ENCODE assay signal across 27 cellular contexts in the genomic region with DNA sequence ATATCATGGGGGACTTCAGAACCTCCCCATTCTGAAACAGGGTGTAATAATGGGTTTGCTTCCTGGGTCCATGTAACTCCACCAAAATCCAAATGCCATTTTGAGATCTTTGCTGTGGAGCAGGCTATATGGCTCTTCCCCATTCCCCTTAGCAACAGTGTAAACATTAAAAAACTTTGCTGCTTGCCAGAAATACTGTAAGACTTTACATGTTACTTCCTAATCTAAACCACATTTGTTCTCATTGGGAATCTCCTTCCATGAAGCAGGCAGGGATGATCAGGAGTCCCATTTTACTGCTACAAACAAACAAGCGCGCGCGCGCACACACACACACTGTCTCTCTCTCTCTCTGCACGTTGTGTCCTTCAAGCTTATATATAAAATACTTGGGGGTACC.
"Had no signal": no experiment of that assay in that cellular context is flagged by ENCODE, and none has a peak within 500 bp of the region (broad histone marks: within the 10 kb centered on the region; RNA-seq: fewer than 3 reads in every experiment).

No MANE protein-coding gene starts in this region.

- H3K27me3 ChIP-seq: body of pancreas, dorsolateral prefrontal cortex had no signal

- ATAC-seq: activated CD4-positive, alpha-beta T cell treated with anti-CD3 and anti-CD28 coated beads for 36 hours; activated CD8-positive, alpha-beta memory T cell treated with anti-CD3 and anti-CD28 coated beads, Interleukin-2, amount 10 ng/mL, durations not matched to agents 7 days and 5 days; activated CD8-positive, alpha-beta T cell treated with anti-CD3 and anti-CD28 coated beads, Interleukin-2, amount 10 ng/mL, durations not matched to agents 7 days and 5 days; activated naive CD4-positive, alpha-beta T cell treated with anti-CD3 and anti-CD28 coated beads, Interleukin-2, amount 50 U/mL, for 72 hours; activated T-cell treated with anti-CD3 and anti-CD28 coated beads, Interleukin-2, amount 50 U/mL, for 72 hours; body of pancreas; esophagus mucosa had no signal

- H3K4me1 ChIP-seq: body of pancreas had no signal

- H3K4me3 ChIP-seq: body of pancreas, dorsolateral prefrontal cortex had no signal

- H3K9me3 ChIP-seq: body of pancreas had no signal

- FAIRE-seq: colon, frontal cortex had no signal

- H3K27ac ChIP-seq: body of pancreas, dorsolateral prefrontal cortex had no signal

- DNase-seq: activated CD4-positive, alpha-beta memory T cell treated with anti-CD3 and anti-CD28 coated beads for 36 hours; activated CD4-positive, alpha-beta T cell treated with anti-CD3 and anti-CD28 coated beads for 36 hours; activated CD4-positive, alpha-beta T cell treated with anti-CD3 and anti-CD28 coated beads, Interleukin-2, amount 10 ng/mL, durations not matched to agents 24 days and 14 days; activated CD4-positive, CD25-positive, alpha-beta regulatory T cell; activated CD4-positive, CD25-positive, alpha-beta regulatory T cell treated with anti-CD3 and anti-CD28 coated beads, Interleukin-2, amount 50 U/mL, for 72 hours; activated CD8-positive, alpha-beta memory T cell treated with anti-CD3 and anti-CD28 coated beads, Interleukin-2, amount 10 ng/mL, durations not matched to agents 7 days and 5 days; activated CD8-positive, alpha-beta memory T cell treated with anti-CD3 and anti-CD28 coated beads, Interleukin-2, amount 50 U/mL, for 4 hours; activated CD8-positive, alpha-beta T cell treated with anti-CD3 and anti-CD28 coated beads, Interleukin-2, amount 10 ng/mL, durations not matched to agents 7 days and 5 days; activated gamma-delta T cell; activated naive CD4-positive, alpha-beta T cell; activated naive CD4-positive, alpha-beta T cell treated with anti-CD3 and anti-CD28 coated beads, Interleukin-2, amount 10 ng/mL, durations not matched to agents 7 days and 5 days; activated naive CD8-positive, alpha-beta T cell treated with anti-CD3 and anti-CD28 coated beads, Interleukin-2, amount 10 ng/mL, durations not matched to agents 7 days and 5 days; activated T-cell treated with anti-CD3 and anti-CD28 coated beads, Interleukin-2, amount 50 U/mL, for 1 hour; activated T-cell treated with anti-CD3 and anti-CD28 coated beads, Interleukin-2, amount 50 U/mL, for 72 hours; amniotic stem cell; anterior cingulate cortex; body of pancreas; caudate nucleus; dorsolateral prefrontal cortex; effector memory CD4-positive, alpha-beta T cell; endodermal cell; head of caudate nucleus; T-helper 2 cell had no signal
